9 cellular contexts compared by ENCODE assay signal in the genomic region with DNA sequence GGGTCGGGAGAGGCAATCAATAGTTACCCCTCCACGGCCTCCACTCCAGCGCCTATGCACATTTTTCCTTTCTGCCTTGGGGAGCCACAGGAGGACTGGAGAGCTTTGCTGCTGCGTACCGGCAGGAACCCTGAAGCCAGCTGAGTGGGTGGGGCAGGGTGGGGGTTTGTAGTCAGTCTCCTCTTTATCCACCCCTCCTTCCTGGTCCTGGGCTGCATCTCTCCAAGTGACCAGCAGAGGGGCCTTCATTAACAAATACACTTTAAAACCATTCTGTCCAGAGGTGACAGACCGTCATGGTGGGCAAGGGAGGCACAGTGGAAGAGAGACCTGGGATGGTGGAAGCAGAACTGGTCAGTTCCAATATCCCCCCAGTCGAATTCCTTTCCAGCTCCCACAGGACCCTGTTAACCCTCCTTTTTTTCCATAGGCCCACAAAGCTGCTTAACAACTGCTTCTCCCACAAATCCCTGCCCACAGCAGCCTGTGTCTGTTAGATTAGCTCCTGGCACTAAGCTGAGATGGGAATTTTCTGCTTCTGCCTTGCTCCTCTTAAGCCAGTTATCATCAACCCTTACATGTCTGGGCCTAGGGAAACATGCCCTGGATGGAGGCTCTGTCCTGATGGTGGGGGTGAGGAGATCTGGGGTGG. TPM values are rescaled to one million over a fixed set of nuclear protein-coding genes. Genes with fewer than 3 reads are reported as not detected.
DNase-seq lines count a peak whose midpoint lies in the region; ATAC-seq, FAIRE-seq and TF ChIP-seq lines count a peak whose summit lies in the region.
"Had no signal": no experiment of that assay in that cellular context is flagged by ENCODE, and none has a peak within 500 bp of the region (broad histone marks: within the 10 kb centered on the region; RNA-seq: fewer than 3 reads in every experiment).

No MANE protein-coding gene starts in this region.

- no peaks in the 10 kb centered on the region for H3K36me3 ChIP-seq in OCI-LY7 (ENCODE audit: insufficient read depth, low read length)
- H3K36me3 ChIP-seq in kidney (ENCODE audit: control insufficient read depth in 1 of 2, insufficient read depth in 2 of 2, low read length in 2 of 2), result no peaks in the 10 kb centered on the region

- DNase-seq in activated CD4-positive, alpha-beta T cell treated with anti-CD3 and anti-CD28 coated beads, Interleukin-2, amount 10 ng/mL, durations not matched to agents 7 days and 5 days, result peak; percentile 34
- no peak for DNase-seq in activated CD4-positive, alpha-beta T cell treated with anti-CD3 and anti-CD28 coated beads, Interleukin-2, amount 50 U/mL, for 1 hour
- peak; percentile 86 for DNase-seq in HT-29 (ENCODE audit: low spot score)
- DNase-seq in OCI-LY7 (ENCODE audit: low spot score), result peak; percentile 67
- peak; percentile 84 to 90 for DNase-seq in T47D (ENCODE audit: low read depth in 1 of 2, low spot score in 1 of 2)
- DNase-seq in kidney, result peak; percentile 76
- DNase-seq in stimulated activated naive CD8-positive, alpha-beta T cell treated with anti-CD3 and anti-CD28 coated beads, Interleukin-15, Interleukin-2, amounts not matched to agents 100 U/mL and 50 U/mL, for 24 hours, result peak; percentile 29
- no peak for DNase-seq in NCI-H2107 treated with DMSO at 0.1 percent for 48 hours (lab: John Stamatoyannopoulos, UW; ENCODE audit: unreplicated experiment)

- peaks cover 46% of the 10 kb centered on the region for H3K27me3 Mint-ChIP-seq in activated CD4-positive, alpha-beta T cell treated with anti-CD3 and anti-CD28 coated beads, Interleukin-2, amount 10 ng/mL, durations not matched to agents 7 days and 5 days

- intact Hi-C loops in OCI-LY7 (cut with micrococcal nuclease; ENCODE audit: unreplicated experiment) (loop anchor here (1.0 kb wide), 1 partner anchor 52 kb away; no protein-coding TSS in a partner anchor), kidney (cut with DNase I) (no loop called here)

- H3K9ac ChIP-seq in kidney (ENCODE audit: low read length in 2 of 2), result no peak overlapping the region

- H3K4me3 Mint-ChIP-seq in activated CD4-positive, alpha-beta T cell treated with anti-CD3 and anti-CD28 coated beads, Interleukin-2, amount 10 ng/mL, durations not matched to agents 7 days and 5 days, result no peak overlapping the region
- H3K4me3 Mint-ChIP-seq: central memory CD8-positive, alpha-beta T cell had no signal

- H3K27ac Mint-ChIP-seq in activated CD4-positive, alpha-beta T cell treated with anti-CD3 and anti-CD28 coated beads, Interleukin-2, amount 10 ng/mL, durations not matched to agents 7 days and 5 days, result no peak overlapping the region

- CTCF ChIA-PET in activated CD4-positive, alpha-beta T cell treated with anti-CD3 and anti-CD28 coated beads, Interleukin-2, amount 10 ng/mL, durations not matched to agents 7 days and 5 days (lab: Charles Lee), result interaction anchor here (0.7 to 2.1 kb wide), 9 partner anchors 8 to 122 kb away, joined by 3 to 7 read pairs (median 3); no protein-coding TSS in a partner anchor
- CTCF ChIA-PET in OCI-LY7 (lab: Charles Lee; ENCODE audit: unreplicated experiment), result interaction anchor here (0.5 to 0.9 kb wide), 4 partner anchors 10 to 140 kb away, joined by 3 to 8 read pairs (median 6); no protein-coding TSS in a partner anchor

- H3K4me1 ChIP-seq in OCI-LY7 (ENCODE audit: insufficient read depth, low read length, poor library complexity, severe bottlenecking), result peaks cover 17% of the 10 kb centered on the region
- peaks cover 0 to 3% of the 10 kb centered on the region in 2 donors for H3K4me1 ChIP-seq in kidney (ENCODE audit: control insufficient read depth in 1 of 2, insufficient read depth in 1 of 2, low read depth in 1 of 2, low read length in 2 of 2)

- no peaks in the 10 kb centered on the region for H3K9me3 Mint-ChIP-seq in activated CD4-positive, alpha-beta T cell treated with anti-CD3 and anti-CD28 coated beads, Interleukin-2, amount 10 ng/mL, durations not matched to agents 7 days and 5 days
- H3K9me3 Mint-ChIP-seq: central memory CD8-positive, alpha-beta T cell had no signal

- no peak overlapping the region for H2AFZ ChIP-seq in OCI-LY7 (ENCODE audit: low read length)

- in situ Hi-C loops in T47D (cut with HindIII; ENCODE audit: low pct_unique_long_range_greater_than_20kb, low sequenced_read_pairs), result no loop called here

- H3K4me1 Mint-ChIP-seq in activated CD4-positive, alpha-beta T cell treated with anti-CD3 and anti-CD28 coated beads, Interleukin-2, amount 10 ng/mL, durations not matched to agents 7 days and 5 days, result peaks cover 8% of the 10 kb centered on the region

- no peak for ATAC-seq in stimulated activated naive CD8-positive, alpha-beta T cell treated with anti-CD3 and anti-CD28 coated beads, Interleukin-15, Interleukin-2, amounts not matched to agents 100 U/mL and 50 U/mL, for 24 hours

- H3K9me2 ChIP-seq in OCI-LY7 (ENCODE audit: insufficient read depth, low read length), result no peaks in the 10 kb centered on the region

- no peak overlapping the region for H3K4me3 ChIP-seq in OCI-LY7 (ENCODE audit: low read depth, low read length, poor library complexity, severe bottlenecking)
- no peak overlapping the region for H3K4me3 ChIP-seq in kidney (ENCODE audit: low read length in 2 of 2)

- no peaks in the 10 kb centered on the region for H3K36me3 Mint-ChIP-seq in activated CD4-positive, alpha-beta T cell treated with anti-CD3 and anti-CD28 coated beads, Interleukin-2, amount 10 ng/mL, durations not matched to agents 7 days and 5 days (ENCODE audit: low read depth)

- H3K79me2 ChIP-seq in OCI-LY7 (ENCODE audit: insufficient read depth, low read depth, low read length), result no peaks in the 10 kb centered on the region

- H3K27ac ChIP-seq in OCI-LY7 (ENCODE audit: low read depth, low read length, poor library complexity, severe bottlenecking), result no peak overlapping the region
- no peak overlapping the region for H3K27ac ChIP-seq in kidney (ENCODE audit: low read depth in 2 of 2, low read length in 2 of 2)

- no TSS peak for BruUV-seq in OCI-LY7 (replicated peaks; lab: Mats Ljungman, UMichigan)

- no peak overlapping the region for H3K4me2 ChIP-seq in OCI-LY7 (ENCODE audit: low read length)

- TF ChIP-seq CTCF in OCI-LY7 (conservative IDR thresholded peaks at IDR 0.05; ENCODE audit: low read length) (peak; percentile 55), kidney (IDR thresholded peaks at IDR 0.05; ENCODE audit: borderline replicate concordance, extremely low read depth, insufficient read depth) (peak; percentile 78)

- no peaks in the 10 kb centered on the region for H4K20me1 ChIP-seq in OCI-LY7 (ENCODE audit: insufficient read depth, low read length)

- POLR2A ChIA-PET in activated CD4-positive, alpha-beta T cell treated with anti-CD3 and anti-CD28 coated beads, Interleukin-2, amount 10 ng/mL, durations not matched to agents 7 days and 5 days (lab: Charles Lee), result no interaction called here
- POLR2A ChIA-PET in OCI-LY7 (lab: Charles Lee), result no interaction called here

- FAIRE-seq in kidney (lab: Jason Lieb, UNC), result no peak

- H3K9me3 ChIP-seq in OCI-LY7 (ENCODE audit: low read length) (no peaks in the 10 kb centered on the region), kidney (ENCODE audit: control insufficient read depth in 1 of 2, low read length in 2 of 2) (no peaks in the 10 kb centered on the region)

RNA-seq across cellular contexts. Expression of gene ABCG4, which starts 3.9 kb away (rescaled TPM):
- total RNA-seq in activated CD4-positive, alpha-beta T cell treated with anti-CD3 and anti-CD28 coated beads, Interleukin-2, amount 10 ng/mL, durations not matched to agents 7 days and 5 days, result under 1 TPM in 1 of 2 experiments, not detected in 1; 0.15 TPM
- not detected in 2 replicates for total RNA-seq in HT-29 (2014; rRNA removed; shearing (Covaris generic))
- total RNA-seq in OCI-LY7 (2014; rRNA removed; shearing (Covaris generic)), result not detected in 2 replicates
- total RNA-seq in OCI-LY7 (2022), result not detected in 2 replicates
- 0.25 TPM for total RNA-seq in kidney
- 0.52 TPM for polyA plus RNA-seq in kidney (ENCODE audit: insufficient read depth, low read depth, low replicate concordance)

RNA-seq across cellular contexts. Expression of gene HINFP, which starts 23.6 kb away (rescaled TPM):
- 10 to 100 TPM; 47.6 to 48.0 TPM for total RNA-seq in activated CD4-positive, alpha-beta T cell treated with anti-CD3 and anti-CD28 coated beads, Interleukin-2, amount 10 ng/mL, durations not matched to agents 7 days and 5 days
- 15.5 and 16.9 TPM in 2 replicates for total RNA-seq in HT-29 (2014; rRNA removed; shearing (Covaris generic))
- 18.2 and 27.7 TPM in 2 replicates for total RNA-seq in OCI-LY7 (2014; rRNA removed; shearing (Covaris generic))
- total RNA-seq in OCI-LY7 (2022), result 29.6 and 30.8 TPM in 2 replicates
- total RNA-seq in kidney, result 29.1 TPM
- 14.5 TPM for polyA plus RNA-seq in kidney (ENCODE audit: insufficient read depth, low read depth, low replicate concordance)

RNA-seq across cellular contexts. Expression of gene NLRX1, which starts 23.6 kb away (rescaled TPM):
- total RNA-seq in activated CD4-positive, alpha-beta T cell treated with anti-CD3 and anti-CD28 coated beads, Interleukin-2, amount 10 ng/mL, durations not matched to agents 7 days and 5 days, result 10 to 100 TPM; 24.2 to 28.5 TPM
- total RNA-seq in HT-29 (2014; rRNA removed; shearing (Covaris generic)), result 13.1 and 21.1 TPM in 2 replicates
- total RNA-seq in OCI-LY7 (2014; rRNA removed; shearing (Covaris generic)), result 2.1 and 2.8 TPM in 2 replicates
- total RNA-seq in OCI-LY7 (2022), result 8.8 and 10.6 TPM in 2 replicates
- 21.2 TPM for total RNA-seq in kidney
- polyA plus RNA-seq in kidney (ENCODE audit: insufficient read depth, low read depth, low replicate concordance), result 11.9 TPM

RNA-seq across cellular contexts. Expression of gene C2CD2L, which starts 37.8 kb away (rescaled TPM):
- total RNA-seq in activated CD4-positive, alpha-beta T cell treated with anti-CD3 and anti-CD28 coated beads, Interleukin-2, amount 10 ng/mL, durations not matched to agents 7 days and 5 days, result 10 to 100 TPM; 28.4 to 30.0 TPM
- 31.9 and 40.4 TPM in 2 replicates for total RNA-seq in HT-29 (2014; rRNA removed; shearing (Covaris generic))
- 6.5 and 10.6 TPM in 2 replicates for total RNA-seq in OCI-LY7 (2014; rRNA removed; shearing (Covaris generic))
- total RNA-seq in OCI-LY7 (2022), result 19.0 and 19.9 TPM in 2 replicates
- 16.0 TPM for total RNA-seq in kidney
- 17.7 TPM for polyA plus RNA-seq in kidney (ENCODE audit: insufficient read depth, low read depth, low replicate concordance)

RNA-seq across cellular contexts. Expression of gene NHERF4, which starts 40.3 kb away (rescaled TPM):
- total RNA-seq in activated CD4-positive, alpha-beta T cell treated with anti-CD3 and anti-CD28 coated beads, Interleukin-2, amount 10 ng/mL, durations not matched to agents 7 days and 5 days, result under 1 TPM; 0.57 to 0.58 TPM
- total RNA-seq in HT-29 (2014; rRNA removed; shearing (Covaris generic)), result 1.8 TPM in 2 replicates
- total RNA-seq in OCI-LY7 (2014; rRNA removed; shearing (Covaris generic)), result not detected in 2 replicates
- not detected in 2 replicates for total RNA-seq in OCI-LY7 (2022)
- total RNA-seq in kidney, result 3.5 TPM
- 47.9 TPM for polyA plus RNA-seq in kidney (ENCODE audit: insufficient read depth, low read depth, low replicate concordance)

Comparison
In these comparisons a context has a peak if more than half of its experiments do, and no peak if none do; other contexts are left out.
1. DNase-seq: peak in activated CD4-positive, alpha-beta T cell treated with anti-CD3 and anti-CD28 coated beads, Interleukin-2, amount 10 ng/mL, durations not matched to agents 7 days and 5 days (single experiment), HT-29 (single experiment), OCI-LY7 (single experiment), T47D (2 of 2), kidney (single experiment) and stimulated activated naive CD8-positive, alpha-beta T cell treated with anti-CD3 and anti-CD28 coated beads, Interleukin-15, Interleukin-2, amounts not matched to agents 100 U/mL and 50 U/mL, for 24 hours (single experiment); none in activated CD4-positive, alpha-beta T cell treated with anti-CD3 and anti-CD28 coated beads, Interleukin-2, amount 50 U/mL, for 1 hour (single experiment) and NCI-H2107 treated with DMSO at 0.1 percent for 48 hours (single experiment).